ENCODE assay signal across 8 cellular contexts in genomic region chr7:106217089-106217542, GRCh38.
A peak's percentile ranks its signal among the peaks of the same experiment; 100 is the strongest.
DNase-seq lines count a peak whose midpoint lies in the region; ATAC-seq, FAIRE-seq and TF ChIP-seq lines count a peak whose summit lies in the region.

No MANE protein-coding gene starts in this region.

- H3K4me3 Mint-ChIP-seq in astrocyte (ENCODE audit: unreplicated experiment) = no peak overlapping the region

- H3K27ac ChIP-seq in HCT116 (ENCODE audit: low read depth, low read length) (peak overlapping the region; percentile 58), astrocyte (ENCODE audit: low read depth, low read length) (peak overlapping the region; percentile 69), hepatocyte (peak overlapping the region; percentile 80), smooth muscle cell (ENCODE audit: low read depth) (peak overlapping the region; percentile 85)

- 25% methylated on average over 7 of the region's 7 CpGs for WGBS in hepatocyte (ENCODE audit: low lambda C conversion rate, missing lambda C conversion rate)
- 47% methylated on average over 7 of the region's 7 CpGs for WGBS in smooth muscle cell (ENCODE audit: low lambda C conversion rate)

- H3K4me2 ChIP-seq in HCT116 (ENCODE audit: low read length) (peak overlapping the region; percentile 71), astrocyte (ENCODE audit: low read length) (peak overlapping the region; percentile 78), hepatocyte (peak overlapping the region; percentile 60), smooth muscle cell (peak overlapping the region; percentile 71)

- peaks cover 21% of the 10 kb centered on the region for H3K4me1 Mint-ChIP-seq in astrocyte (ENCODE audit: low read depth, unreplicated experiment)

- no peak for TF ChIP-seq RAD21 in HCT116 (IDR thresholded peaks at IDR 0.05; ENCODE audit: low read depth)

- no peak for TF ChIP-seq POLR2A in HCT116 (IDR thresholded peaks at IDR 0.05; ENCODE audit: borderline replicate concordance, extremely low read depth, insufficient read depth, insufficient read length)

- no peaks in the 10 kb centered on the region for H3K36me3 ChIP-seq in HCT116 (ENCODE audit: control insufficient read depth in 1 of 2, insufficient read depth in 2 of 2, low read length in 2 of 2)
- no peaks in the 10 kb centered on the region for H3K36me3 ChIP-seq in astrocyte (ENCODE audit: insufficient read depth, low read length)
- no peaks in the 10 kb centered on the region for H3K36me3 ChIP-seq in hepatocyte (replicated peaks; ENCODE audit: insufficient read depth, low read depth)
- no peaks in the 10 kb centered on the region for H3K36me3 ChIP-seq in smooth muscle cell (ENCODE audit: low read depth)

- H3K27me3 ChIP-seq in HCT116 (ENCODE audit: insufficient read depth, low read length) (no peaks in the 10 kb centered on the region), astrocyte (ENCODE audit: insufficient read depth, low read length) (no peaks in the 10 kb centered on the region), hepatocyte (no peaks in the 10 kb centered on the region), smooth muscle cell (ENCODE audit: low read depth) (no peaks in the 10 kb centered on the region)

- no peak for FAIRE-seq in astrocyte (lab: Jason Lieb, UNC)

- TF ChIP-seq CTCF in HCT116 (IDR thresholded peaks at IDR 0.05 in 2 of 3, conservative IDR thresholded peaks at IDR 0.05 in 1 of 3; ENCODE audit: borderline replicate concordance in 1 of 3, insufficient read depth in 1 of 3, low read depth in 2 of 3, low read length in 2 of 3) (no peak), astrocyte (IDR thresholded peaks at IDR 0.05; ENCODE audit: insufficient read depth, low read depth, low read length) (no peak), hepatocyte (IDR thresholded peaks at IDR 0.05; ENCODE audit: poor library complexity) (no peak), smooth muscle cell (IDR thresholded peaks at IDR 0.05; ENCODE audit: borderline replicate concordance, insufficient read depth, poor library complexity, severe bottlenecking) (no peak)

- H4K20me1 ChIP-seq in HCT116 (ENCODE audit: insufficient read depth) = no peaks in the 10 kb centered on the region
- no peaks in the 10 kb centered on the region for H4K20me1 ChIP-seq in astrocyte (ENCODE audit: insufficient read depth, low read length)
- H4K20me1 ChIP-seq in hepatocyte (ENCODE audit: insufficient read depth, poor library complexity, severe bottlenecking) = no peaks in the 10 kb centered on the region
- no peaks in the 10 kb centered on the region for H4K20me1 ChIP-seq in smooth muscle cell (ENCODE audit: low read depth)

- intact Hi-C loops in HCT116 (cut with micrococcal nuclease) = no loop called here

- H3K9me3 ChIP-seq in HCT116 (ENCODE audit: control insufficient read depth in 1 of 2, insufficient read depth in 1 of 2, low read depth in 1 of 2, low read length in 2 of 2) = no peaks in the 10 kb centered on the region
- no peaks in the 10 kb centered on the region for H3K9me3 ChIP-seq in astrocyte (ENCODE audit: insufficient read depth, low read depth, low read length)
- H3K9me3 ChIP-seq in hepatocyte (ENCODE audit: low read depth) = no peaks in the 10 kb centered on the region
- H3K9me3 ChIP-seq in smooth muscle cell (replicated peaks; ENCODE audit: low read depth) = no peaks in the 10 kb centered on the region

- BruUV-seq in HCT116 (replicated peaks; lab: Mats Ljungman, UMichigan) = no TSS peak

- peak overlapping the region; percentile 15 to 40; a peak in 3 of 4 replicates for H3K4me3 ChIP-seq in HCT116 (replicated peaks in 1 of 2; ENCODE audit: low read depth in 1 of 2, low read length in 2 of 2)
- peak overlapping the region; percentile 9 for H3K4me3 ChIP-seq in astrocyte (ENCODE audit: insufficient read depth, low read depth, low read length)
- no peak overlapping the region for H3K4me3 ChIP-seq in hepatocyte
- peak overlapping the region; percentile 9 for H3K4me3 ChIP-seq in smooth muscle cell

- H3K27me3 Mint-ChIP-seq in astrocyte (ENCODE audit: low read depth, unreplicated experiment) = no peaks in the 10 kb centered on the region

- H3K79me2 ChIP-seq in HCT116 (ENCODE audit: insufficient read depth, low read length) (no peaks in the 10 kb centered on the region), astrocyte (ENCODE audit: insufficient read depth, low read length) (no peaks in the 10 kb centered on the region), hepatocyte (no peaks in the 10 kb centered on the region), smooth muscle cell (ENCODE audit: low read depth) (no peaks in the 10 kb centered on the region)

- peaks cover 10% of the 10 kb centered on the region for H3F3A ChIP-seq in smooth muscle cell (ENCODE audit: low read depth)

- H2AFZ ChIP-seq in HCT116 (ENCODE audit: low read depth, low read length, poor library complexity, severe bottlenecking) = peak overlapping the region; percentile 97
- peak overlapping the region; percentile 55 for H2AFZ ChIP-seq in astrocyte (ENCODE audit: low read depth, low read length)
- H2AFZ ChIP-seq in hepatocyte = no peak overlapping the region
- peak overlapping the region; percentile 73 for H2AFZ ChIP-seq in smooth muscle cell (ENCODE audit: low read depth)

- ATAC-seq in HCT116 (peak; percentile 84), GM18868 (IDR thresholded peaks at IDR 0.05; ENCODE audit: unreplicated experiment) (no peak)

- no peaks in the 10 kb centered on the region for H3K9me3 Mint-ChIP-seq in astrocyte (ENCODE audit: unreplicated experiment)

- peak; percentile 21 for DNase-seq in HCT116 (ENCODE audit: low read depth, low spot score)
- DNase-seq in astrocyte (ENCODE audit: low read depth) = peak; percentile 58
- DNase-seq in hepatocyte (ENCODE audit: low spot score) = peak; percentile 66
- peak; percentile 7 for DNase-seq in smooth muscle cell (lab: John Stamatoyannopoulos, UW; ENCODE audit: unreplicated experiment)
- DNase-seq in SHP77 (lab: John Stamatoyannopoulos, UW) = no peak
- no peak for DNase-seq in inferior parietal cortex (ENCODE audit: extremely low spot score)
- no peak for DNase-seq in activated effector memory CD4-positive, alpha-beta T cell treated with anti-CD3 and anti-CD28 coated beads, Interleukin-2, amount 50 U/mL, for 16 hours

- RAD21 ChIA-PET in HCT116 (lab: Charles Lee; ENCODE audit: low non-redundant PET in 1 of 2, low total read pairs in 2 of 2, uncharacterized antibody in 2 of 2, unreplicated experiment in 2 of 2) = interaction anchor here in 1 of 2 experiments (0.6 kb wide), 1 partner anchor 41 kb away, joined by 5 read pairs; no protein-coding TSS in a partner anchor

- no peaks in the 10 kb centered on the region for H3K9me2 ChIP-seq in HCT116 (ENCODE audit: insufficient read depth)
- no peaks in the 10 kb centered on the region for H3K9me2 ChIP-seq in hepatocyte (replicated peaks; ENCODE audit: insufficient read depth)

- H3K27ac Mint-ChIP-seq in astrocyte (ENCODE audit: unreplicated experiment) = peak overlapping the region; percentile 28

- no peaks in the 10 kb centered on the region for H3K36me3 Mint-ChIP-seq in astrocyte (ENCODE audit: low read depth, unreplicated experiment)

- CTCF ChIA-PET in HCT116 (lab: Charles Lee) = interaction anchor here (0.9 kb wide), 1 partner anchor 14 kb away, joined by 3 read pairs; no protein-coding TSS in a partner anchor

- H3K9ac ChIP-seq in HCT116 (ENCODE audit: low read length) (peak overlapping the region; percentile 42), astrocyte (ENCODE audit: low read length) (peak overlapping the region; percentile 4), smooth muscle cell (ENCODE audit: low read depth) (no peak overlapping the region)

- POLR2A ChIA-PET in HCT116 (lab: Charles Lee) = interaction anchor here (1.0 to 1.6 kb wide), 3 partner anchors 10 to 245 kb away, joined by 5 to 7 read pairs (median 5); partner anchors contain the start of gene NAMPT

- H3K4me1 ChIP-seq in HCT116 (ENCODE audit: control insufficient read depth in 1 of 2, insufficient read depth in 2 of 2, low read length in 2 of 2) (peaks cover 16 to 24% of the 10 kb centered on the region in 2 experiments), astrocyte (ENCODE audit: insufficient read depth, low read length) (peaks cover 10% of the 10 kb centered on the region), hepatocyte (ENCODE audit: insufficient read depth) (no peaks in the 10 kb centered on the region), smooth muscle cell (ENCODE audit: low read depth) (no peaks in the 10 kb centered on the region)

TF ChIP-seq in HCT116, 20 proteins besides CTCF, POLR2A, EP300 and RAD21 (continues in another document):
- TF ChIP-seq ZBTB33 (IDR thresholded peaks at IDR 0.05; ENCODE audit: extremely low read depth, insufficient replicate concordance, low read length) (no peak), YY1 (IDR thresholded peaks at IDR 0.05; ENCODE audit: extremely low read depth, insufficient replicate concordance, low read depth, low read length) (no peak), MAX (IDR thresholded peaks at IDR 0.05) (peak; percentile 57; the same call in 1 of the 2 replicates), EZH2 (IDR thresholded peaks at IDR 0.05) (no peak), JUND (IDR thresholded peaks at IDR 0.05) (no peak), POLR2AphosphoS5 (IDR thresholded peaks at IDR 0.05; ENCODE audit: low read depth, low read length) (no peak), SP1 (IDR thresholded peaks at IDR 0.05; ENCODE audit: low read depth) (peak; percentile 39), ZNF274 (IDR thresholded peaks at IDR 0.05; ENCODE audit: low read depth, low read length) (no peak), ZFX (IDR thresholded peaks at IDR 0.05) (no peak), CBX3 (IDR thresholded peaks at IDR 0.05; ENCODE audit: low read depth) (peak; percentile 69; the same call in 1 of the 2 replicates), FOSL1 (IDR thresholded peaks at IDR 0.05; ENCODE audit: low read depth) (no peak), EGR1 (IDR thresholded peaks at IDR 0.05; ENCODE audit: low read depth) (no peak), CEBPB (IDR thresholded peaks at IDR 0.05; ENCODE audit: low read depth) (peak; percentile 41; the same call in 1 of the 2 replicates)

Comparison
In these comparisons a context has a peak if more than half of its experiments do, and no peak if none do; other contexts are left out.
1. DNase-seq: peak in HCT116 (single experiment), astrocyte (single experiment), hepatocyte (single experiment) and smooth muscle cell (single experiment); none in SHP77 (0 of 2), inferior parietal cortex (single experiment) and activated effector memory CD4-positive, alpha-beta T cell treated with anti-CD3 and anti-CD28 coated beads, Interleukin-2, amount 50 U/mL, for 16 hours (single experiment).
2. Peak in every context shown above with its lines, with median percentiles within 50 percentile points of each other: H3K27ac ChIP-seq and H3K4me2 ChIP-seq.